Comparison of ENCODE assay signal across 9 cellular contexts in the genomic region with DNA sequence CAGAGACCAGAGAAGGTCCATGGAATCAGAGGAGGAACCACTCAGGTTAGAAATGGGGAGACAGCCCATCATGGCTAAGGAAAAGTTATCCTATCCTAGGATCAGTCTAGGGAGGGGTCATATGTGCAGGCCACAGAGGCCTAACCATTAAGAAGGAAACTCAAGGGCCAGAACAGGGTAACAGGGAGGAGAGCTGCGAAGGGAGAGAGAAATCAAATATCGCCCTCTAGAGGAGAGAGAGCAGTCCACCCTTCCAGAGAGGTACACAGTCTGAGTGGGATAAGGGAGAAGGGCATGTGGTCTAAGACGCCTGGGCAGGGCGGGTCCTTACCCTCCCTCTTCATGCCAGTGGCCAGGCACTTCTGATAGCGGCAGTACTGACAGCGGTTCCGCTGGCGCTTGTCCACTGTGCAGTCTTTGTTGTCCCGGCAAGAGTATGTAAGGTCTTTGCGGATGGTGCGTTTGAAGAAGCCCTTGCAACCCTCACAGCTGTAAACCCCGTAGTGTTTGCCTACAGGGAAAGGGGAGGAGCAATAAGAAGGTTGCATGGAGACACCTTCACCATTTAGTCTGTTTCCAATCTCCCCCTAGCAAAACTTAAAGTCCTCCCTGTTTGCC. TPM values are rescaled to one million over a fixed set of nuclear protein-coding genes. Genes with fewer than 3 reads are reported as not detected.
DNase-seq lines count a peak whose midpoint lies in the region; ATAC-seq lines count a peak whose summit lies in the region.
"Had no signal": no experiment of that assay in that cellular context is flagged by ENCODE, and none has a peak within 500 bp of the region (broad histone marks: within the 10 kb centered on the region; RNA-seq: fewer than 3 reads in every experiment).

No MANE protein-coding gene starts in this region.

- no peak for ATAC-seq in HG03159 (IDR thresholded peaks at IDR 0.05; ENCODE audit: unreplicated experiment)

- no peaks in the 10 kb centered on the region for H3K27me3 ChIP-seq in effector memory CD4-positive, alpha-beta T cell (replicated peaks; ENCODE audit: control insufficient read depth, insufficient read depth, low read length, poor library complexity, severe bottlenecking)
- peaks cover 0 to 5% of the 10 kb centered on the region in 2 experiments for H3K27me3 ChIP-seq in mesenchymal stem cell (ENCODE audit: control insufficient read depth in 1 of 2, insufficient read depth in 1 of 2, low read length in 2 of 2)

- no peak overlapping the region for H3K18ac ChIP-seq in mesenchymal stem cell (ENCODE audit: low read depth in 1 of 2, low read length in 2 of 2)

- H3K79me1 ChIP-seq in mesenchymal stem cell (replicated peaks; ENCODE audit: low read length, poor library complexity, severe bottlenecking), result peaks cover 25% of the 10 kb centered on the region

- no peak overlapping the region for H4K91ac ChIP-seq in mesenchymal stem cell (ENCODE audit: low read length)

- no peak overlapping the region for H3K4ac ChIP-seq in mesenchymal stem cell (ENCODE audit: low read depth in 1 of 2, low read length in 2 of 2)

- H3K14ac ChIP-seq in mesenchymal stem cell (ENCODE audit: low read length in 2 of 2), result no peak overlapping the region

- H3K4me1 ChIP-seq in effector memory CD4-positive, alpha-beta T cell (ENCODE audit: control insufficient read depth, insufficient read depth, low read length, poor library complexity, severe bottlenecking), result peaks cover 25% of the 10 kb centered on the region
- H3K4me1 ChIP-seq in mesenchymal stem cell (ENCODE audit: control insufficient read depth, insufficient read depth, low read depth, low read length), result peaks cover 33% of the 10 kb centered on the region

- WGBS in mesenchymal stem cell, result 60% methylated on average over 12 of the region's 12 CpGs

- peaks cover 40% of the 10 kb centered on the region for H3K36me3 ChIP-seq in effector memory CD4-positive, alpha-beta T cell (ENCODE audit: control insufficient read depth, insufficient read depth, low read length)
- peaks cover 48 to 49% of the 10 kb centered on the region in 2 experiments for H3K36me3 ChIP-seq in mesenchymal stem cell (ENCODE audit: control insufficient read depth in 1 of 2, insufficient read depth in 2 of 2, low read depth in 1 of 2, low read length in 2 of 2)

- no peak overlapping the region for H4K8ac ChIP-seq in mesenchymal stem cell (ENCODE audit: low read length)

- DNase-seq in activated T-cell treated with anti-CD3 and anti-CD28 coated beads, Interleukin-2, amount 50 U/mL, for 1 hour, result peak; percentile 48
- DNase-seq in activated T-cell treated with anti-CD3 and anti-CD28 coated beads for 4 hours (no peak), LHCN-M2 (ENCODE audit: low read depth) (peak; percentile 74), SKM-1 (lab: John Stamatoyannopoulos, UW; ENCODE audit: unreplicated experiment) (peak; percentile 28), mesenchymal stem cell (peak; percentile 80), posterior vena cava (ENCODE audit: low spot score) (no peak)
- no peak for DNase-seq in effector memory CD4-positive, alpha-beta T cell

- H3K9me3 ChIP-seq in effector memory CD4-positive, alpha-beta T cell (ENCODE audit: control insufficient read depth, low read length), result no peaks in the 10 kb centered on the region
- no peaks in the 10 kb centered on the region for H3K9me3 ChIP-seq in mesenchymal stem cell (ENCODE audit: control insufficient read depth, low read length)

- H2BK15ac ChIP-seq in mesenchymal stem cell (ENCODE audit: low read depth, poor library complexity, severe bottlenecking), result no peak overlapping the region

- H2BK12ac ChIP-seq in mesenchymal stem cell (ENCODE audit: low read length in 2 of 2), result no peak overlapping the region

- intact Hi-C loops in posterior vena cava (cut with DNase I), result no loop called here

- H2AK5ac ChIP-seq in mesenchymal stem cell (ENCODE audit: low read length, severe bottlenecking), result no peak overlapping the region

- no peak overlapping the region for H2BK5ac ChIP-seq in mesenchymal stem cell (ENCODE audit: low read depth, low read length, poor library complexity, severe bottlenecking)

- no peak overlapping the region for H2BK120ac ChIP-seq in mesenchymal stem cell (ENCODE audit: low read depth, low read length)

- no peak overlapping the region for H3K23ac ChIP-seq in mesenchymal stem cell (ENCODE audit: low read length in 2 of 2)

- no peak overlapping the region for H3K4me2 ChIP-seq in mesenchymal stem cell (ENCODE audit: low read length, poor library complexity, severe bottlenecking)

- H3K27ac ChIP-seq in effector memory CD4-positive, alpha-beta T cell (ENCODE audit: insufficient read depth, low read length, poor library complexity, severe bottlenecking), result peak overlapping the region; percentile 12
- no peak overlapping the region for H3K27ac ChIP-seq in mesenchymal stem cell (ENCODE audit: low read length, poor library complexity, severe bottlenecking)
- H3K27ac ChIP-seq: epithelial cell of prostate had no signal

- H2AFZ ChIP-seq in mesenchymal stem cell (ENCODE audit: low read depth, low read length), result no peak overlapping the region

- H3K4me3 ChIP-seq in effector memory CD4-positive, alpha-beta T cell (ENCODE audit: insufficient read depth, low read depth, low read length, poor library complexity, severe bottlenecking), result no peak overlapping the region
- H3K4me3 ChIP-seq in mesenchymal stem cell (ENCODE audit: insufficient read depth in 1 of 2, low read depth in 1 of 2, low read length in 2 of 2), result no peak overlapping the region

- H3K9ac ChIP-seq in mesenchymal stem cell (ENCODE audit: low read length), result peak overlapping the region; percentile 49

RNA-seq across cellular contexts. Expression of a gene that starts 2.9 kb away (rescaled TPM):
- total RNA-seq in LHCN-M2 (2014; rRNA removed), result 17.4 and 23.0 TPM in 2 replicates
- polyA plus RNA-seq in LHCN-M2 (2012), result 26.9 TPM
- 20.3 TPM for polyA plus RNA-seq in mesenchymal stem cell (2013, experiment 1 of 2)
- polyA plus RNA-seq in mesenchymal stem cell (2013, experiment 2 of 2), result 20.2 TPM
- total RNA-seq in posterior vena cava, result 10 to 100 TPM; 31.3 to 31.7 TPM

RNA-seq across cellular contexts. Expression of a gene that starts 3.1 kb away (rescaled TPM):
- total RNA-seq in LHCN-M2 (2014; rRNA removed) (91.9 and 104 TPM in 2 replicates), posterior vena cava (10 to 100 TPM; 79.4 to 86.2 TPM)
- 148 TPM for polyA plus RNA-seq in LHCN-M2 (2012)
- 120 TPM for polyA plus RNA-seq in mesenchymal stem cell (2013, experiment 1 of 2)
- polyA plus RNA-seq in mesenchymal stem cell (2013, experiment 2 of 2), result 117 TPM

RNA-seq across cellular contexts. Expression of a gene that starts 5.3 kb away (rescaled TPM):
- 0.96 and 1.1 TPM in 2 replicates for total RNA-seq in LHCN-M2 (2014; rRNA removed)
- polyA plus RNA-seq in LHCN-M2 (2012), result 0.96 TPM
- polyA plus RNA-seq in mesenchymal stem cell (2013, experiment 1 of 2), result 0.44 TPM
- 0.37 TPM for polyA plus RNA-seq in mesenchymal stem cell (2013, experiment 2 of 2)
- 1 to 10 TPM in 1 of 2 donors, under 1 TPM in 1; 0.43 to 1.0 TPM for total RNA-seq in posterior vena cava

RNA-seq across cellular contexts. Expression of a gene that starts 6.9 kb away (rescaled TPM):
- 7.9 and 9.1 TPM in 2 replicates for total RNA-seq in LHCN-M2 (2014; rRNA removed)
- polyA plus RNA-seq in LHCN-M2 (2012), result 6.5 TPM
- 3.9 TPM for polyA plus RNA-seq in mesenchymal stem cell (2013, experiment 1 of 2)
- polyA plus RNA-seq in mesenchymal stem cell (2013, experiment 2 of 2), result 3.5 TPM
- total RNA-seq in posterior vena cava, result 1 to 10 TPM; 2.8 to 4.0 TPM

RNA-seq across cellular contexts. Expression of a gene that starts 10.8 kb away (rescaled TPM):
- total RNA-seq in LHCN-M2 (2014; rRNA removed) (17.4 and 22.2 TPM in 2 replicates), posterior vena cava (10 to 100 TPM; 29.8 to 32.2 TPM)
- polyA plus RNA-seq in LHCN-M2 (2012), result 58.5 TPM
- polyA plus RNA-seq in mesenchymal stem cell (2013, experiment 1 of 2), result 45.1 TPM
- polyA plus RNA-seq in mesenchymal stem cell (2013, experiment 2 of 2), result 46.6 TPM

Comparison
In these comparisons a context has a peak if more than half of its experiments do, and no peak if none do; other contexts are left out.
1. DNase-seq: peak in activated T-cell treated with anti-CD3 and anti-CD28 coated beads, Interleukin-2, amount 50 U/mL, for 1 hour (single experiment), LHCN-M2 (single experiment), SKM-1 (single experiment) and mesenchymal stem cell (single experiment); none in activated T-cell treated with anti-CD3 and anti-CD28 coated beads for 4 hours (single experiment), effector memory CD4-positive, alpha-beta T cell (0 of 3) and posterior vena cava (single experiment).